In the genomic region with DNA sequence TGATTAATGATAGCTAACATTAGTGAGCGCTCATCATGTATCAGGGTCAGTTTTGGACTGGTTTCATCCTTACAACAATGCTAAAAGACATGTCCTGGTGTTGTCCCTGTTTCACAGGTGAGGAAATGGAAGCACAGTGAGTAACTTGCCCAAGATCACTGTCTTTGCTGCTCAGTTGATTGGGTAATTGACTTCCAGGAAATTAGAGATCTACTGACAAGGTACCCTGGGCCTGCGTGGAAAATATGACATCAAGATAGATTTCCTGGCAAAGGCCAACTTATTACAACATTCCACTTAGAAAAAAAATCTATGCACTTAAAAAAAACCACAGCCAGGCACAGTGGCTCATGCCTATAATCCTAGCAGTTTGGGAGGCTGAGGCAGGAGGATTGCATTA, we compare ENCODE assay signal across 23 cellular contexts.
DNase-seq lines count a peak whose midpoint lies in the region; ATAC-seq and TF ChIP-seq lines count a peak whose summit lies in the region.
"Had no signal": no experiment of that assay in that cellular context is flagged by ENCODE, and none has a peak within 500 bp of the region (broad histone marks: within the 10 kb centered on the region; RNA-seq: fewer than 3 reads in every experiment).

No MANE protein-coding gene starts in this region.

- H3K9me3 Mint-ChIP-seq in activated CD4-positive, alpha-beta T cell treated with anti-CD3 and anti-CD28 coated beads, Interleukin-2, amount 10 ng/mL, durations not matched to agents 24 days and 14 days: no peaks in the 10 kb centered on the region
- H3K9me3 Mint-ChIP-seq: activated CD4-positive, alpha-beta memory T cell treated with anti-CD3 and anti-CD28 coated beads, Interleukin-2, amount 10 ng/mL, durations not matched to agents 7 days and 5 days; CD4-positive, alpha-beta T cell; immature natural killer cell; natural killer cell treated with Interleukin-12 subunit alpha and Interleukin-12 subunit beta and Interleukin-15 and Interleukin-18, amount 100 ng/mL, for 72 hours; stimulated activated naive CD8-positive, alpha-beta T cell treated with anti-CD3 and anti-CD28 coated beads, Interleukin-15, Interleukin-2, amounts not matched to agents 100 ng/mL and 50 ng/mL, for 24 hours had no signal

- no peaks in the 10 kb centered on the region for H3K36me3 Mint-ChIP-seq in activated CD4-positive, alpha-beta T cell treated with anti-CD3 and anti-CD28 coated beads, Interleukin-2, amount 10 ng/mL, durations not matched to agents 24 days and 14 days (ENCODE audit: low read depth)
- H3K36me3 Mint-ChIP-seq: immature natural killer cell; natural killer cell treated with Interleukin-12 subunit alpha and Interleukin-12 subunit beta and Interleukin-15 and Interleukin-18, amount 100 ng/mL, for 72 hours had no signal

- H3K4me3 Mint-ChIP-seq in activated CD4-positive, alpha-beta T cell treated with anti-CD3 and anti-CD28 coated beads, Interleukin-2, amount 10 ng/mL, durations not matched to agents 24 days and 14 days: no peak overlapping the region
- H3K4me3 Mint-ChIP-seq: activated CD4-positive, alpha-beta memory T cell treated with anti-CD3 and anti-CD28 coated beads, Interleukin-2, amount 10 ng/mL, durations not matched to agents 7 days and 5 days; CD4-positive, alpha-beta T cell; immature natural killer cell; natural killer cell treated with Interleukin-12 subunit alpha and Interleukin-12 subunit beta and Interleukin-15 and Interleukin-18, amount 100 ng/mL, for 72 hours; stimulated activated naive CD8-positive, alpha-beta T cell treated with anti-CD3 and anti-CD28 coated beads, Interleukin-15, Interleukin-2, amounts not matched to agents 100 ng/mL and 50 ng/mL, for 24 hours had no signal

- H3K27me3 ChIP-seq in adrenal gland: peaks cover 5% of the 10 kb centered on the region
- peaks cover 0 to 45% (median 15%) of the 10 kb centered on the region in 7 donors for H3K27me3 ChIP-seq in spleen (replicated peaks in 1 of 7)

- H3K27ac ChIP-seq in adrenal gland (no peak overlapping the region), epithelial cell of prostate (peak overlapping the region; percentile 11), temporal lobe (ENCODE audit: low read depth, low read length) (peak overlapping the region; percentile 99), spleen (no peak overlapping the region)
- H3K27ac ChIP-seq: tibial nerve had no signal

- WGBS in adrenal gland, 4 donors: 42 to 46% (median 46%) methylated on average over 2 of the region's 2 CpGs
- 60 to 74% (median 69%) methylated on average over 2 of the region's 2 CpGs for WGBS in spleen, 5 donors

- no peak for TF ChIP-seq POLR2A in adrenal gland (IDR thresholded peaks at IDR 0.05)
- no peak for TF ChIP-seq POLR2A in spleen (IDR thresholded peaks at IDR 0.05)

- H3K36me3 ChIP-seq in adrenal gland (replicated peaks in 1 of 2): no peaks in the 10 kb centered on the region
- H3K36me3 ChIP-seq in spleen: no peaks in the 10 kb centered on the region
- H3K36me3 ChIP-seq: tibial nerve had no signal

- TF ChIP-seq CTCF in adrenal gland (IDR thresholded peaks at IDR 0.05): no peak
- TF ChIP-seq CTCF in spleen (IDR thresholded peaks at IDR 0.05 in 8 of 11, conservative IDR thresholded peaks at IDR 0.05 in 3 of 11): no peak

- H3K9me3 ChIP-seq in adrenal gland (replicated peaks in 1 of 3) (no peaks in the 10 kb centered on the region), spleen (peaks cover 0 to 5% (median 0%) of the 10 kb centered on the region in 8 donors)

- H3K4me3 ChIP-seq in adrenal gland (no peak overlapping the region), spleen (no peak overlapping the region)
- H3K4me3 ChIP-seq: tibial nerve had no signal

- H3K4me1 Mint-ChIP-seq in activated CD4-positive, alpha-beta T cell treated with anti-CD3 and anti-CD28 coated beads, Interleukin-2, amount 10 ng/mL, durations not matched to agents 24 days and 14 days: peaks cover 17% of the 10 kb centered on the region

- intact Hi-C loops in activated CD4-positive, alpha-beta T cell treated with anti-CD3 and anti-CD28 coated beads, Interleukin-2, amount 10 ng/mL, durations not matched to agents 24 days and 14 days (cut with micrococcal nuclease): no loop called here
- intact Hi-C loops in adrenal gland (cut with DNase I): no loop called here
- intact Hi-C loops in spleen (cut with DNase I; ENCODE audit: low total_unique reads): no loop called here

- DNase-seq in activated CD4-positive, alpha-beta T cell treated with anti-CD3 and anti-CD28 coated beads for 48 hours: peak; percentile 7
- DNase-seq in activated CD4-positive, alpha-beta T cell treated with anti-CD3 and anti-CD28 coated beads, Interleukin-2, amount 10 ng/mL, durations not matched to agents 24 days and 14 days: no peak
- DNase-seq in adrenal gland (peak in 4 of 7 donors; percentile 12 to 56 (median 38)), epithelial cell of prostate (ENCODE audit: low read depth, low spot score) (peak; percentile 2), SIG-M5 treated with dmso at 0.1 percent for 504 hours (lab: John Stamatoyannopoulos, UW; ENCODE audit: unreplicated experiment) (no peak), spleen (no peak)
- DNase-seq: activated CD4-positive, alpha-beta memory T cell treated with anti-CD3 and anti-CD28 coated beads, Interleukin-2, amount 10 ng/mL, durations not matched to agents 7 days and 5 days; activated gamma-delta T cell; activated T-cell treated with anti-CD3 and anti-CD28 coated beads, Interleukin-2, amount 50 U/mL, for 1 hour; amniotic stem cell; CD4-positive, alpha-beta T cell; foreskin fibroblast; immature natural killer cell; NCI-H1417; NCI-H446 treated with DMSO at 0.1 percent for 48 hours; SW 1271; T1000 had no signal

- peaks cover 0 to 8% of the 10 kb centered on the region in 2 donors for H3K4me1 ChIP-seq in adrenal gland (replicated peaks in 1 of 2)
- peaks cover 0 to 13% (median 8%) of the 10 kb centered on the region in 6 donors for H3K4me1 ChIP-seq in spleen

- H3K27ac Mint-ChIP-seq in activated CD4-positive, alpha-beta T cell treated with anti-CD3 and anti-CD28 coated beads, Interleukin-2, amount 10 ng/mL, durations not matched to agents 24 days and 14 days: no peak overlapping the region
- H3K27ac Mint-ChIP-seq: activated CD4-positive, alpha-beta memory T cell treated with anti-CD3 and anti-CD28 coated beads, Interleukin-2, amount 10 ng/mL, durations not matched to agents 7 days and 5 days; CD4-positive, alpha-beta T cell; immature natural killer cell; stimulated activated naive CD8-positive, alpha-beta T cell treated with anti-CD3 and anti-CD28 coated beads, Interleukin-15, Interleukin-2, amounts not matched to agents 100 ng/mL and 50 ng/mL, for 24 hours had no signal

- peaks cover 24% of the 10 kb centered on the region for H3K27me3 Mint-ChIP-seq in activated CD4-positive, alpha-beta T cell treated with anti-CD3 and anti-CD28 coated beads, Interleukin-2, amount 10 ng/mL, durations not matched to agents 24 days and 14 days

- ATAC-seq in GM21786 (IDR thresholded peaks at IDR 0.05; ENCODE audit: unreplicated experiment): no peak
- ATAC-seq: HCT116 had no signal

Comparison
In these comparisons a context has a peak if more than half of its experiments do, and no peak if none do; other contexts are left out.
1. DNase-seq: peak in activated CD4-positive, alpha-beta T cell treated with anti-CD3 and anti-CD28 coated beads for 48 hours (single experiment), adrenal gland (4 of 7) and epithelial cell of prostate (single experiment); none in activated CD4-positive, alpha-beta T cell treated with anti-CD3 and anti-CD28 coated beads, Interleukin-2, amount 10 ng/mL, durations not matched to agents 24 days and 14 days (single experiment), SIG-M5 treated with dmso at 0.1 percent for 504 hours (single experiment) and spleen (single experiment).
2. H3K27ac ChIP-seq: peak in epithelial cell of prostate (single experiment) and temporal lobe (single experiment); none in adrenal gland (0 of 5) and spleen (0 of 8).